ENCODE assay signal across 1 cellular context in the genomic region with DNA sequence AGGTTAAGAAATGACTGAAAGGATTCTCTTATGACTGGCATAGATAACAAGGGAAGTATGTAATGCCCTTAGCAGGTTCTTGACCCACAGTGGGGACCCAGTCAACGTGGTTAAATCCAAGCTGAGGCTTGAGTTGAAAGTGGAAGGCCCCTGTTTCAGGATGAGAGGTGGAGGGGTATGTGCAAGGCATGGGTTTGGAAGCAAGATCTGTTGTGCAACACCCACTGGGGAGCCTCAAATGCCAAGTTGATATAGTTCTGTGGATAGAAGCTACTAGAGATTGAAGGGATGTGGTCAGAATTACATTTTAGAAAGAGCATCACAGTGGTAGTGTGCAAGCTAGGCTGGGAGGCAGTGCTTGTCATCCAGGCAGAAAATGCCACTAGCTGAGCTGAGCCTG.
TF ChIP-seq lines count a peak whose summit lies in the region.

No MANE protein-coding gene starts in this region.

TF ChIP-seq in K562, 482 proteins besides CTCF, POLR2A, EP300 and RAD21:
- TF ChIP-seq, protein P1, sequence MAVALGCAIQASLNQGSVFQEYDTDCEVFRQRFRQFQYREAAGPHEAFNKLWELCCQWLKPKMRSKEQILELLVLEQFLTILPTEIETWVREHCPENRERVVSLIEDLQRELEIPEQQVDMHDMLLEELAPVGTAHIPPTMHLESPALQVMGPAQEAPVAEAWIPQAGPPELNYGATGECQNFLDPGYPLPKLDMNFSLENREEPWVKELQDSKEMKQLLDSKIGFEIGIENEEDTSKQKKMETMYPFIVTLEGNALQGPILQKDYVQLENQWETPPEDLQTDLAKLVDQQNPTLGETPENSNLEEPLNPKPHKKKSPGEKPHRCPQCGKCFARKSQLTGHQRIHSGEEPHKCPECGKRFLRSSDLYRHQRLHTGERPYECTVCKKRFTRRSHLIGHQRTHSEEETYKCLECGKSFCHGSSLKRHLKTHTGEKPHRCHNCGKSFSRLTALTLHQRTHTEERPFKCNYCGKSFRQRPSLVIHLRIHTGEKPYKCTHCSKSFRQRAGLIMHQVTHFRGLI (CRISPR knock-in tag; IDR thresholded peaks at IDR 0.05) = no peak
- TF ChIP-seq CEBPB (tag; IDR thresholded peaks at IDR 0.05) = peak; percentile 26; the same call in 1 of the 2 replicates
- no peak for TF ChIP-seq CTBP1 (IDR thresholded peaks at IDR 0.05; ENCODE audit: borderline replicate concordance)
- TF ChIP-seq RBFOX2 (IDR thresholded peaks at IDR 0.05; ENCODE audit: low read depth, low read length) = peak; percentile 26; the same call in 1 of the 2 replicates
